In the genomic region with DNA sequence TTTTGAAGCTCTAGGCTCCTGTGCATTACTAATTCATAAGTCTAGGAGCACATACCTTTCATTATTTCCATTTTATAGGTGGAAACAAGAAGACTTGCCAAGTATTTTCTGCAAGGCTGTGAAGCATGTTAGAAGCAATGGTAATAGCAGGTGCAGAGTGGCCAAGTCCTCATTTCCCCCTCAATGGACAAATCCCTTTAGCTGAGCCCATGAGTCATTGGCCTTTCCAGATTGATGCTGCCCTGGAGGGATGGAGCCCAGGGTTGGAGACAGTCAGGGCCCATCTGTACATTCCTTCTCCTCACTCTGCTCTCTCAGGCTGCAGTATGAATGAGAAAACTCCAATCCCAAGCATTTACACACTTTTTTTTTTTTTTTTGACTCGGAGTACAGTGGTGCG, we compare ENCODE assay signal across 20 cellular contexts. TPM values are rescaled to one million over a fixed set of nuclear protein-coding genes. Genes with fewer than 3 reads are reported as not detected.
DNase-seq lines count a peak whose midpoint lies in the region; TF ChIP-seq lines count a peak whose summit lies in the region.
"Had no signal": no experiment of that assay in that cellular context is flagged by ENCODE, and none has a peak within 500 bp of the region (broad histone marks: within the 10 kb centered on the region; RNA-seq: fewer than 3 reads in every experiment).

No MANE protein-coding gene starts in this region.

- H3K4me1 Mint-ChIP-seq in progenitor cell of endocrine pancreas (ENCODE audit: low read depth), result peaks cover 69% of the 10 kb centered on the region

- peak overlapping the region; percentile 22 for H3K27ac Mint-ChIP-seq in progenitor cell of endocrine pancreas
- H3K27ac Mint-ChIP-seq: IgD-negative memory B cell had no signal

- peaks cover 6% of the 10 kb centered on the region for H3K9me3 Mint-ChIP-seq in progenitor cell of endocrine pancreas (ENCODE audit: low read depth)
- H3K9me3 Mint-ChIP-seq: IgD-negative memory B cell had no signal

- DNase-seq in ELF-1 (ENCODE audit: low read depth, low spot score) (peak; percentile 48), NCI-H446 treated with DMSO at 0.1 percent for 48 hours (lab: John Stamatoyannopoulos, UW) (peak; percentile 41), cerebellum (ENCODE audit: low spot score) (peak; percentile 41), progenitor cell of endocrine pancreas (ENCODE audit: low spot score, unreplicated experiment) (no peak), NCI-H2227 treated with DMSO at 0.1 percent for 48 hours (lab: John Stamatoyannopoulos, UW) (no peak), DMS 273 (lab: John Stamatoyannopoulos, UW; ENCODE audit: unreplicated experiment) (no peak)
- no peak for DNase-seq in activated effector memory CD4-positive, alpha-beta T cell treated with anti-CD3 and anti-CD28 coated beads, Interleukin-2, amount 50 U/mL, for 16 hours
- DNase-seq: BE2C; DMS79; GDM1; GOT3; MV-4-11; NCI-H1105 treated with DMSO at 0.1 percent for 48 hours; NCI-H2081; NCI-H2171; NCI-H69; NK-92 treated with Interleukin-12 subunit alpha and Interleukin-12 subunit beta, amount 100 ng/mL, for 24 hours; SIG-M5; SK-N-SH had no signal

- peaks cover 27% of the 10 kb centered on the region for H3K36me3 Mint-ChIP-seq in progenitor cell of endocrine pancreas (ENCODE audit: insufficient read depth)
- H3K36me3 Mint-ChIP-seq: IgD-negative memory B cell had no signal

- H3K4me3 Mint-ChIP-seq in progenitor cell of endocrine pancreas (ENCODE audit: low read depth), result no peak overlapping the region
- H3K4me3 Mint-ChIP-seq: IgD-negative memory B cell had no signal

- no peaks in the 10 kb centered on the region for H3K27me3 Mint-ChIP-seq in progenitor cell of endocrine pancreas
- H3K27me3 Mint-ChIP-seq: IgD-negative memory B cell had no signal

- TF ChIP-seq CTCF in progenitor cell of endocrine pancreas (IDR thresholded peaks at IDR 0.05; ENCODE audit: unreplicated experiment), result no peak

RNA-seq across cellular contexts. Expression of a gene that starts 6.6 kb away (rescaled TPM):
- total RNA-seq in cerebellum (9.3 TPM), progenitor cell of endocrine pancreas (62.5 and 66.1 TPM in 2 replicates)

Comparison
In these comparisons a context has a peak if more than half of its experiments do, and no peak if none do; other contexts are left out.
1. DNase-seq: peak in ELF-1 (single experiment), NCI-H446 treated with DMSO at 0.1 percent for 48 hours (single experiment) and cerebellum (single experiment); none in progenitor cell of endocrine pancreas (single experiment), NCI-H2227 treated with DMSO at 0.1 percent for 48 hours (single experiment), activated effector memory CD4-positive, alpha-beta T cell treated with anti-CD3 and anti-CD28 coated beads, Interleukin-2, amount 50 U/mL, for 16 hours (single experiment) and DMS 273 (single experiment).